In genomic region chr2:88442501-88442900, GRCh38 we compare ENCODE assay signal across 22 cellular contexts. TPM values are rescaled to one million over a fixed set of nuclear protein-coding genes. Genes with fewer than 3 reads are reported as not detected.
A peak's percentile ranks its signal among the peaks of the same experiment; 100 is the strongest.
DNase-seq lines count a peak whose midpoint lies in the region; ATAC-seq, FAIRE-seq and TF ChIP-seq lines count a peak whose summit lies in the region.
"Had no signal": no experiment of that assay in that cellular context is flagged by ENCODE, and none has a peak within 500 bp of the region (broad histone marks: within the 10 kb centered on the region; RNA-seq: fewer than 3 reads in every experiment).

No MANE protein-coding gene starts in this region.

- dilution Hi-C loops in IMR-90 (cut with HindIII; ENCODE audit: low sequenced_read_pairs, unreplicated experiment): no loop called here

- DNase-seq in H4 (ENCODE audit: low spot score) (peak; percentile 19), IMR-90 (no peak), H1 (ENCODE audit: low read depth in 1 of 2, low spot score in 2 of 2) (no peak), trophoblast cell (peak; percentile 14 to 42), NCI-H748 (lab: John Stamatoyannopoulos, UW; ENCODE audit: unreplicated experiment) (no peak), H7 (no peak), left lung (no peak)
- DNase-seq: CD4-positive, CD25-positive, alpha-beta regulatory T cell; DMS 273 treated with DMSO at 0.1 percent for 48 hours; KG1; NCI-H1092 treated with DMSO at 0.1 percent for 48 hours; NCI-H146; NCI-H2029; NCI-H226; NCI-H510A treated with DMSO at 0.1 percent for 48 hours; NCI-H774; NK-92 treated with Interleukin-12 subunit alpha and Interleukin-12 subunit beta, amount 100 ng/mL, for 24 hours; SJCRH30 had no signal

- H2BK5ac ChIP-seq in IMR-90 (ENCODE audit: low read depth, low read length, poor library complexity, severe bottlenecking) (no peak overlapping the region), H1 (ENCODE audit: low read depth, low read length) (peak overlapping the region; percentile 67; the same call in 1 of the 2 replicates), trophoblast cell (ENCODE audit: low read depth, low read length, poor library complexity) (no peak overlapping the region)

- H3K9ac ChIP-seq in IMR-90 (ENCODE audit: low read depth, low read length) (no peak overlapping the region), H1 (replicated peaks in 1 of 4; ENCODE audit: extremely low read depth in 1 of 4, low read depth in 3 of 4, low read length in 3 of 4) (no peak overlapping the region), trophoblast cell (ENCODE audit: low read length) (no peak overlapping the region)

- no CpG with 5 or more reads among the region's 4 CpGs for WGBS in IMR-90 (ENCODE audit: extremely low coverage in 2 of 2, insufficient read length in 1 of 2), 2 experiments
- 62% methylated on average over 4 of the region's 4 CpGs; no CpG with 5 or more reads in 1 of the 2 experiments for WGBS in H1 (ENCODE audit: extremely low coverage in 1 of 2, insufficient coverage in 1 of 2, insufficient read length in 1 of 2, insufficient replicate concordance in 2 of 2, low coverage in 1 of 2, low lambda C conversion rate in 2 of 2, missing lambda C conversion rate in 1 of 2), 2 experiments
- WGBS in trophoblast cell (ENCODE audit: extremely low coverage, insufficient coverage, insufficient read length): no CpG with 5 or more reads among the region's 4 CpGs

- H3K27me3 ChIP-seq in IMR-90 (ENCODE audit: control insufficient read depth, insufficient read depth, low read length) (peaks cover 3% of the 10 kb centered on the region; the same call in 1 of the 2 replicates), H1 (replicated peaks in 1 of 4; ENCODE audit: control insufficient read depth in 3 of 4, extremely low read depth in 1 of 4, insufficient read depth in 3 of 4, low read length in 3 of 4) (no peaks in the 10 kb centered on the region), trophoblast cell (ENCODE audit: insufficient read depth, low read length) (no peaks in the 10 kb centered on the region), H7 (ENCODE audit: control insufficient read depth, insufficient read depth, low read length) (no peaks in the 10 kb centered on the region), left lung (peaks cover 0 to 73% of the 10 kb centered on the region in 2 donors)

- H2AFZ ChIP-seq in IMR-90 (replicated peaks; ENCODE audit: low read length, poor library complexity) (no peak overlapping the region), H1 (ENCODE audit: low read length) (no peak overlapping the region), trophoblast cell (ENCODE audit: insufficient read depth, low read length, poor library complexity) (no peak overlapping the region)

- H3K56ac ChIP-seq in IMR-90 (ENCODE audit: extremely low read depth, insufficient read depth, low read length): no peak overlapping the region
- H3K56ac ChIP-seq in H1 (replicated peaks; ENCODE audit: insufficient read length, low read depth, low read length): no peak overlapping the region

- H3K36me3 ChIP-seq in IMR-90 (ENCODE audit: control insufficient read depth, insufficient read depth, low read length) (no peaks in the 10 kb centered on the region), H1 (ENCODE audit: control insufficient read depth in 2 of 4, insufficient read depth in 4 of 4, low read length in 3 of 4) (peaks cover 3 to 29% (median 8%) of the 10 kb centered on the region in 4 experiments; a peak in 5 of 8 replicates), trophoblast cell (ENCODE audit: control insufficient read depth in 1 of 2, insufficient read depth in 2 of 2, low read length in 2 of 2) (no peaks in the 10 kb centered on the region), H7 (replicated peaks; ENCODE audit: control insufficient read depth, insufficient read depth, low read length) (no peaks in the 10 kb centered on the region), left lung (no peaks in the 10 kb centered on the region)
- H3K36me3 ChIP-seq: SJCRH30 had no signal

- no peaks in the 10 kb centered on the region for H3K9me1 ChIP-seq in IMR-90 (ENCODE audit: insufficient read depth, low read length)

- H3K4me2 ChIP-seq in IMR-90 (ENCODE audit: low read depth, low read length) (no peak overlapping the region), H1 (ENCODE audit: insufficient read depth in 1 of 2, low read depth in 2 of 2, low read length in 2 of 2) (peak overlapping the region in 1 of 2 experiments; percentile 84; a peak in 1 of 4 replicates), trophoblast cell (ENCODE audit: low read length) (no peak overlapping the region)

- H2AK5ac ChIP-seq in IMR-90 (ENCODE audit: low read depth, low read length): no peak overlapping the region
- H2AK5ac ChIP-seq in H1 (ENCODE audit: low read depth, low read length): peak overlapping the region; percentile 43; the same call in 1 of the 2 replicates
- no peak overlapping the region for H2AK5ac ChIP-seq in trophoblast cell (ENCODE audit: low read length)

- H3K4me1 ChIP-seq in IMR-90 (ENCODE audit: control insufficient read depth, insufficient read depth, low read length) (no peaks in the 10 kb centered on the region), H1 (replicated peaks in 1 of 4; ENCODE audit: control insufficient read depth in 3 of 4, insufficient read depth in 4 of 4, low read length in 3 of 4) (peaks cover 12 to 24% (median 17%) of the 10 kb centered on the region in 4 experiments), trophoblast cell (ENCODE audit: control insufficient read depth in 1 of 2, insufficient read depth in 2 of 2, low read length in 2 of 2) (peaks cover 7 to 8% of the 10 kb centered on the region in 2 experiments), left lung (no peaks in the 10 kb centered on the region)
- H3K4me1 ChIP-seq: SJCRH30 had no signal

- intact Hi-C loops in IMR-90 (cut with micrococcal nuclease): no loop called here
- intact Hi-C loops in left lung (cut with DNase I): no loop called here

- POLR2A ChIA-PET in IMR-90 (lab: Charles Lee; ENCODE audit: unreplicated experiment) (no interaction called here), H1 (lab: Charles Lee; ENCODE audit: partially characterized antibody) (interaction anchor here (1.0 kb wide), 1 partner anchor 9 kb away, joined by 3 read pairs; no protein-coding TSS in a partner anchor)

- TF ChIP-seq CTCF in IMR-90 (conservative IDR thresholded peaks at IDR 0.05; ENCODE audit: low read depth, low read length) (no peak), H1 (IDR thresholded peaks at IDR 0.05; ENCODE audit: control extremely low read depth in 1 of 3, insufficient read depth in 1 of 3, low read depth in 1 of 3, low read length in 3 of 3) (no peak), left lung (IDR thresholded peaks at IDR 0.05) (no peak)

- no peak overlapping the region for H2AK9ac ChIP-seq in IMR-90 (replicated peaks; ENCODE audit: low read depth, low read length, poor library complexity)

- H4K8ac ChIP-seq in IMR-90 (ENCODE audit: low read depth in 2 of 2, low read length in 2 of 2) (no peak overlapping the region), H1 (ENCODE audit: extremely low read depth, insufficient read depth, low read length) (no peak overlapping the region), trophoblast cell (ENCODE audit: low read depth, low read length) (no peak overlapping the region)

- in situ Hi-C loops in IMR-90 (cut with MboI; ENCODE audit: low sequenced_read_pairs): no loop called here

- no peak for TF ChIP-seq POLR2A in IMR-90 (IDR thresholded peaks at IDR 0.05; ENCODE audit: low read depth, low read length)
- no peak for TF ChIP-seq POLR2A in H1 (IDR thresholded peaks at IDR 0.05; ENCODE audit: control extremely low read depth in 1 of 2, low read depth in 2 of 2, low read length in 2 of 2)

- no TSS peak for BruUV-seq in IMR-90 (replicated peaks; lab: Mats Ljungman, UMichigan)

- H3K4ac ChIP-seq in IMR-90 (ENCODE audit: low read depth, low read length) (no peak overlapping the region), H1 (replicated peaks; ENCODE audit: insufficient read length, low read depth, low read length) (peak overlapping the region; percentile 63), trophoblast cell (ENCODE audit: low read depth, low read length) (no peak overlapping the region)

- H4K20me1 ChIP-seq in IMR-90 (ENCODE audit: insufficient read depth, low read length): no peaks in the 10 kb centered on the region
- no peaks in the 10 kb centered on the region for H4K20me1 ChIP-seq in H1 (replicated peaks in 1 of 2; ENCODE audit: control insufficient read depth in 1 of 2, insufficient read depth in 2 of 2, low read length in 2 of 2)

- ATAC-seq in IMR-90 (ENCODE audit: low read depth) (no peak), left lung (no peak)
- ATAC-seq: Panc1 had no signal

- no peak for FAIRE-seq in H1 (lab: Jason Lieb, UNC)
- FAIRE-seq: GM12891 had no signal

- H4K5ac ChIP-seq in IMR-90 (ENCODE audit: low read depth, low read length) (no peak overlapping the region), H1 (ENCODE audit: insufficient read length, low read depth, low read length) (peak overlapping the region; percentile 49)

- no peaks in the 10 kb centered on the region; the same call in 1 of the 2 replicates for H3K23me2 ChIP-seq in H1 (ENCODE audit: low read depth, low read length)

- H3K79me1 ChIP-seq in IMR-90 (ENCODE audit: low read depth in 1 of 2, low read length in 2 of 2): no peaks in the 10 kb centered on the region
- H3K79me1 ChIP-seq in H1 (ENCODE audit: low read depth, low read length): no peaks in the 10 kb centered on the region
- H3K79me1 ChIP-seq in trophoblast cell (ENCODE audit: low read length): peaks cover 5% of the 10 kb centered on the region

- no peak overlapping the region for H3K4me3 ChIP-seq in IMR-90 (ENCODE audit: insufficient read depth, low read depth, low read length)
- no peak overlapping the region; a peak in 1 of 8 replicates for H3K4me3 ChIP-seq in H1 (ENCODE audit: extremely low read depth in 1 of 4, insufficient read depth in 2 of 4, low read depth in 3 of 4, low read length in 4 of 4)
- no peak overlapping the region for H3K4me3 ChIP-seq in trophoblast cell (ENCODE audit: low read depth, low read length)
- H3K4me3 ChIP-seq in H7 (ENCODE audit: insufficient read depth, low read depth, low read length): no peak overlapping the region
- no peak overlapping the region for H3K4me3 ChIP-seq in left lung
- H3K4me3 ChIP-seq: SJCRH30 had no signal

- TF ChIP-seq RAD21 in IMR-90 (IDR thresholded peaks at IDR 0.05; ENCODE audit: low read length) (no peak), H1 (IDR thresholded peaks at IDR 0.05 in 1 of 2, conservative IDR thresholded peaks at IDR 0.05 in 1 of 2; ENCODE audit: low read depth in 2 of 2, low read length in 2 of 2) (no peak)

- H3K9me3 ChIP-seq in IMR-90 (ENCODE audit: control insufficient read depth, insufficient read depth, low read length) (no peaks in the 10 kb centered on the region), H1 (ENCODE audit: insufficient read depth in 2 of 2, low read depth in 1 of 2, low read length in 1 of 2) (no peaks in the 10 kb centered on the region), trophoblast cell (ENCODE audit: insufficient read depth, low read depth, low read length) (no peaks in the 10 kb centered on the region), left lung (no peaks in the 10 kb centered on the region)
- H3K9me3 ChIP-seq: SJCRH30 had no signal

- H2BK15ac ChIP-seq in IMR-90 (ENCODE audit: low read depth, low read length): no peak overlapping the region
- H2BK15ac ChIP-seq in H1 (ENCODE audit: low read length): peak overlapping the region; percentile 81; the same call in 1 of the 2 replicates

- H3K18ac ChIP-seq in IMR-90 (ENCODE audit: low read depth, low read length) (no peak overlapping the region), H1 (ENCODE audit: extremely low read depth, low read length) (peak overlapping the region; percentile 34; the same call in 1 of the 2 replicates), trophoblast cell (ENCODE audit: low read length) (no peak overlapping the region)

- H3K27ac ChIP-seq in IMR-90 (ENCODE audit: insufficient read depth, low read length): no peak overlapping the region
- no peak overlapping the region for H3K27ac ChIP-seq in H1 (ENCODE audit: low read depth, low read length)
- peak overlapping the region; percentile 58 for H3K27ac ChIP-seq in trophoblast cell (ENCODE audit: low read depth, low read length)
- no peak overlapping the region for H3K27ac ChIP-seq in left lung
- H3K27ac ChIP-seq: SJCRH30 had no signal

- CTCF ChIA-PET in IMR-90 (lab: Yijun Ruan, JAX) (no interaction called here), H1 (lab: Charles Lee; ENCODE audit: partially characterized antibody) (interaction anchor here (1.0 kb wide), 1 partner anchor 62 kb away, joined by 4 read pairs; no protein-coding TSS in a partner anchor)

- no peak overlapping the region for H4K91ac ChIP-seq in IMR-90 (ENCODE audit: insufficient read depth, low read depth, low read length)
- peak overlapping the region; percentile 56 for H4K91ac ChIP-seq in H1 (replicated peaks; ENCODE audit: insufficient read length, low read length)
- H4K91ac ChIP-seq in trophoblast cell (ENCODE audit: low read depth, low read length): peak overlapping the region; percentile 2

- H3K23ac ChIP-seq in IMR-90 (ENCODE audit: low read depth, low read length) (no peak overlapping the region), H1 (ENCODE audit: insufficient read length) (no peak overlapping the region), trophoblast cell (ENCODE audit: low read length) (no peak overlapping the region)

- TF ChIP-seq EP300 in H1 (IDR thresholded peaks at IDR 0.05; ENCODE audit: borderline replicate concordance in 1 of 2, low read depth in 2 of 2, low read length in 2 of 2): no peak

- no peak overlapping the region for H4K12ac ChIP-seq in trophoblast cell (ENCODE audit: low read depth, low read length)

- no peak overlapping the region for H2BK120ac ChIP-seq in IMR-90 (ENCODE audit: low read depth, low read length)
- H2BK120ac ChIP-seq in H1 (replicated peaks; ENCODE audit: low read depth, low read length): peak overlapping the region; percentile 63
- H2BK120ac ChIP-seq in trophoblast cell (ENCODE audit: insufficient read depth, low read length, poor library complexity): peak overlapping the region; percentile 15

- H3K14ac ChIP-seq in IMR-90 (replicated peaks; ENCODE audit: low read depth, low read length) (no peak overlapping the region), H1 (ENCODE audit: insufficient read length) (no peak overlapping the region), trophoblast cell (ENCODE audit: low read length) (no peak overlapping the region)

- H2BK12ac ChIP-seq in H1 (ENCODE audit: low read depth, low read length): peak overlapping the region; percentile 89
- peak overlapping the region; percentile 47 for H2BK12ac ChIP-seq in trophoblast cell (ENCODE audit: low read length)

- H3K79me2 ChIP-seq in H1 (ENCODE audit: control insufficient read depth in 1 of 2, insufficient read depth in 2 of 2, low read length in 2 of 2) (0 out of 4 replicates have a peak, but pooled peaks cover 0 to 4% of the 10 kb centered on the region in 2 experiments), trophoblast cell (ENCODE audit: control insufficient read depth, insufficient read depth, low read length, poor library complexity) (no peaks in the 10 kb centered on the region)

- H2BK20ac ChIP-seq in IMR-90 (ENCODE audit: low read depth, low read length): no peak overlapping the region
- no peak overlapping the region; the same call in 1 of the 2 replicates for H2BK20ac ChIP-seq in H1 (ENCODE audit: low read length)

RNA-seq across cellular contexts. Expression of gene FOXI3, which starts 10.0 kb away (rescaled TPM):
- not detected in 2 replicates for total RNA-seq in H4 (2014; rRNA removed; shearing (Covaris generic))
- total RNA-seq in IMR-90 (2012; rRNA removed): not detected in 2 replicates
- not detected in 2 replicates for polyA plus RNA-seq in IMR-90 (2012; rRNA removed)
- polyA plus RNA-seq in IMR-90 (2012; cell fraction: cytosol; rRNA removed): not detected in 2 replicates
- not detected in 2 replicates for polyA plus RNA-seq in IMR-90 (2012; cell fraction: nucleus; rRNA removed; ENCODE audit: low replicate concordance)
- 15.9 and 17.1 TPM in 2 replicates for total RNA-seq in H1 (2021; fragmentation: NEBNext Ultra II Directional; extraction: Animal tissue kit (Norgen Biotek cat#: 25700))
- polyA plus RNA-seq in H1 (2011; rRNA removed): 6.8 and 9.8 TPM in 2 replicates
- polyA plus RNA-seq in H1 (2011; cell fraction: cytosol; rRNA removed): 6.3 TPM
- polyA plus RNA-seq in H1 (2011; cell fraction: nucleus; rRNA removed): 5.4 TPM
- 9.7 to 12.7 TPM (median 12.4 TPM) in 4 replicates for polyA plus RNA-seq in H1 (2012, experiment 1 of 2)
- 11.5 TPM for polyA plus RNA-seq in H1 (2012, experiment 2 of 2)
- 2.0 TPM for polyA plus RNA-seq in H1 (2013, experiment 1 of 2)
- polyA plus RNA-seq in H1 (2013, experiment 2 of 2): 2.2 TPM
- polyA minus RNA-seq in H1 (2011; rRNA and poly(A)+ RNA removed): 8.4 and 9.1 TPM in 2 replicates
- 14.8 TPM for polyA minus RNA-seq in H1 (2011; cell fraction: cytosol; rRNA and poly(A)+ RNA removed)
- polyA minus RNA-seq in H1 (2011; cell fraction: nucleus; rRNA and poly(A)+ RNA removed): 10.7 TPM
- polyA plus RNA-seq in trophoblast cell (2013): 51.2 and 54.5 TPM in 2 replicates
- 1.7 and 2.7 TPM in 2 replicates for total RNA-seq in H7 (2014; rRNA removed; shearing (Covaris generic))
- total RNA-seq in left lung: not detected
- total RNA-seq: CD4-positive, CD25-positive, alpha-beta regulatory T cell; G401; SJCRH30 had no signal
- polyA plus RNA-seq: BJ; CD4-positive, CD25-positive, alpha-beta regulatory T cell had no signal

Comparison
In these comparisons a context has a peak if more than half of its experiments do, and no peak if none do; other contexts are left out.
1. DNase-seq: peak in H4 (single experiment) and trophoblast cell (2 of 2); none in IMR-90 (single experiment), H1 (0 of 2), NCI-H748 (single experiment), H7 (single experiment) and left lung (0 of 2).